ENCODE assay signal across 1 cellular context in genomic region chr1:40860706-40861226, GRCh38.
TF ChIP-seq lines count a peak whose summit lies in the region.

No MANE protein-coding gene starts in this region.

TF ChIP-seq in SK-N-SH treated with all-trans-retinoic acid at 6 μM for 48 hours, 23 proteins besides CTCF, POLR2A, EP300 and RAD21 (continued from another document):
- TF ChIP-seq TSHZ2 (CRISPR knock-in tag; IDR thresholded peaks at IDR 0.05) (no peak), ARNTL (CRISPR knock-in tag; IDR thresholded peaks at IDR 0.05; ENCODE audit: borderline replicate concordance, low read depth) (no peak), GLIS3 (CRISPR knock-in tag; IDR thresholded peaks at IDR 0.05) (no peak), ZNF565 (CRISPR knock-in tag; conservative IDR thresholded peaks at IDR 0.05; ENCODE audit: low read depth) (no peak), RARB (CRISPR knock-in tag; IDR thresholded peaks at IDR 0.05) (no peak)
